10 cellular contexts compared by ENCODE assay signal in the genomic region with DNA sequence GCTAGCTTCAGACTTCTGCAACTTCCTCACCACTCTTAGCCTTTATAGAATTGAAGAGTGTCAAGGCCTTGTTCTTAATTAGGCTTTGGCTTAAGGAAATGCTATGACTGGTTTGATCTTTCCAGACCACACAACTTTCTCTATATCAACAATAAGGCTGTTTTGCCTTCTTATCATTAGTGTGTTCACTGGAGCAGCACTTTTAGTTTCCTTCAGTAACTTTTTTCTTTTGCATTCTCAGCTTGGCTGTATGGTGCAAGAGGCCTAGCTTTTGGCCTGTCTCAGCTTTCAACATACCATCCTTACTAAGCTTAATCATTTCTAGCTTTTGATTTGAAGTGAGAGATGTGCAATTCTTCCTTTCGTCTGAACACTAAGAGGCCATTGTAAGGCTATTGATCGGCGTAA. TPM values are rescaled to one million over a fixed set of nuclear protein-coding genes. Genes with fewer than 3 reads are reported as not detected.
DNase-seq lines count a peak whose midpoint lies in the region; ATAC-seq, FAIRE-seq and TF ChIP-seq lines count a peak whose summit lies in the region.
"Had no signal": no experiment of that assay in that cellular context is flagged by ENCODE, and none has a peak within 500 bp of the region (broad histone marks: within the 10 kb centered on the region; RNA-seq: fewer than 3 reads in every experiment).

No MANE protein-coding gene starts in this region.

- no TSS peak for BruUV-seq in HepG2 (replicated peaks; lab: Mats Ljungman, UMichigan)

- no peak for TF ChIP-seq EP300 in HepG2 (IDR thresholded peaks at IDR 0.05; ENCODE audit: low read depth in 2 of 2, low read length in 2 of 2)
- TF ChIP-seq EP300 in HepG2 (CRISPR knock-in tag; IDR thresholded peaks at IDR 0.05; ENCODE audit: borderline replicate concordance): no peak

- H3K27me3 ChIP-seq in testis (no peaks in the 10 kb centered on the region), HepG2 (ENCODE audit: control insufficient read depth in 1 of 2, insufficient read depth in 2 of 2, low read length in 2 of 2) (no peaks in the 10 kb centered on the region)

- no peak overlapping the region for H3K27ac ChIP-seq in testis
- no peak overlapping the region for H3K27ac ChIP-seq in HepG2 (ENCODE audit: extremely low read length, insufficient read depth, low read length)

- H3K27ac Mint-ChIP-seq in effector memory CD8-positive, alpha-beta T cell: peak overlapping the region; percentile 7 to 84

- ATAC-seq in GM18498 (IDR thresholded peaks at IDR 0.05; ENCODE audit: unreplicated experiment) (peak; percentile 84), GM21381 (IDR thresholded peaks at IDR 0.05; ENCODE audit: unreplicated experiment) (peak; percentile 72), HG03354 (IDR thresholded peaks at IDR 0.05; ENCODE audit: poor library complexity, severe bottlenecking, unreplicated experiment) (peak; percentile 89), HepG2 (no peak)
- peak; percentile 51 for ATAC-seq in effector memory CD8-positive, alpha-beta T cell (replicated peaks)

- 90 to 98% methylated on average over 3 of the region's 3 CpGs for WGBS in testis, 2 donors
- 60% methylated on average over 3 of the region's 3 CpGs for WGBS in HepG2 (ENCODE audit: low lambda C conversion rate)

- no peak overlapping the region for H2AFZ ChIP-seq in HepG2 (ENCODE audit: low read length)

- H3K36me3 ChIP-seq in testis (ENCODE audit: low read depth, missing control alignments): no peaks in the 10 kb centered on the region
- H3K36me3 ChIP-seq in HepG2 (replicated peaks in 1 of 2; ENCODE audit: control insufficient read depth in 1 of 2, insufficient read depth in 2 of 2, low read length in 2 of 2): no peaks in the 10 kb centered on the region

- H3K4me3 ChIP-seq in testis: no peak overlapping the region
- no peak overlapping the region for H3K4me3 ChIP-seq in HepG2 (replicated peaks in 1 of 3; ENCODE audit: insufficient read depth in 1 of 3, low read depth in 2 of 3, low read length in 3 of 3)

- no peaks in the 10 kb centered on the region for H3K79me2 ChIP-seq in HepG2 (ENCODE audit: insufficient read depth, low read length)

- intact Hi-C loops in testis (cut with DNase I; ENCODE audit: low total_unique reads) (no loop called here), HepG2 (cut with micrococcal nuclease; ENCODE audit: unreplicated experiment) (no loop called here)

- H4K20me1 ChIP-seq in HepG2 (ENCODE audit: insufficient read depth, low read length): no peaks in the 10 kb centered on the region

- no peaks in the 10 kb centered on the region for H3K27me3 Mint-ChIP-seq in effector memory CD8-positive, alpha-beta T cell

- H3K9me3 ChIP-seq in testis (no peaks in the 10 kb centered on the region), HepG2 (ENCODE audit: low read length) (no peaks in the 10 kb centered on the region)

- H3K4me3 Mint-ChIP-seq in effector memory CD8-positive, alpha-beta T cell: peak overlapping the region; percentile 29 to 51

- no peak for FAIRE-seq in HepG2 (lab: Jason Lieb, UNC)

- no peak for TF ChIP-seq POLR2A in testis (IDR thresholded peaks at IDR 0.05)
- TF ChIP-seq POLR2A in HepG2 (IDR thresholded peaks at IDR 0.05; ENCODE audit: insufficient read depth in 1 of 2, low read depth in 2 of 2, low read length in 2 of 2): no peak

- TF ChIP-seq CTCF in testis (IDR thresholded peaks at IDR 0.05) (no peak), HepG2 (CRISPR knock-in tag; IDR thresholded peaks at IDR 0.05) (no peak)

- POLR2A ChIA-PET in HepG2 (lab: Yijun Ruan, JAX): no interaction called here

- TF ChIP-seq RAD21 in HepG2 (CRISPR knock-in tag; IDR thresholded peaks at IDR 0.05): no peak

- in situ Hi-C loops in HepG2 (cut with HindIII; ENCODE audit: extremely low pct_ligation_motif_present, low pct_unique_long_range_greater_than_20kb): no loop called here

- H3K9ac ChIP-seq in HepG2 (ENCODE audit: insufficient read depth, low read depth, low read length): no peak overlapping the region

- DNase-seq in effector memory CD8-positive, alpha-beta T cell: no peak
- no peak for DNase-seq in testis
- DNase-seq in mesenteric fat pad (ENCODE audit: low spot score): no peak
- DNase-seq in stimulated activated naive CD4-positive, alpha-beta T cell (lab: John Stamatoyannopoulos, UW): no peak
- no peak for DNase-seq in HepG2 (ENCODE audit: low spot score)
- DNase-seq: activated CD8-positive, alpha-beta memory T cell treated with anti-CD3 and anti-CD28 coated beads for 24 hours; NCI-H2107 had no signal

- no peaks in the 10 kb centered on the region for H3K9me3 Mint-ChIP-seq in effector memory CD8-positive, alpha-beta T cell

- H3K36me3 Mint-ChIP-seq in effector memory CD8-positive, alpha-beta T cell (ENCODE audit: insufficient read depth): peaks cover 12% of the 10 kb centered on the region

- H3K4me2 ChIP-seq in HepG2 (ENCODE audit: low read depth, low read length): no peak overlapping the region

- no peaks in the 10 kb centered on the region for H3K4me1 ChIP-seq in testis
- no peaks in the 10 kb centered on the region for H3K4me1 ChIP-seq in HepG2 (ENCODE audit: insufficient read depth, low read length)

- CTCF ChIA-PET in HepG2 (lab: Yijun Ruan, JAX; ENCODE audit: low intra/inter-chr PET ratio, low total read pairs): no interaction called here

- peaks cover 47 to 75% of the 10 kb centered on the region in 2 donors for H3K4me1 Mint-ChIP-seq in effector memory CD8-positive, alpha-beta T cell (ENCODE audit: low read depth in 2 of 2)

TF ChIP-seq in HepG2, 621 proteins besides CTCF, POLR2A, EP300 and RAD21 (continues in another document):
- TF ChIP-seq, protein P1, sequence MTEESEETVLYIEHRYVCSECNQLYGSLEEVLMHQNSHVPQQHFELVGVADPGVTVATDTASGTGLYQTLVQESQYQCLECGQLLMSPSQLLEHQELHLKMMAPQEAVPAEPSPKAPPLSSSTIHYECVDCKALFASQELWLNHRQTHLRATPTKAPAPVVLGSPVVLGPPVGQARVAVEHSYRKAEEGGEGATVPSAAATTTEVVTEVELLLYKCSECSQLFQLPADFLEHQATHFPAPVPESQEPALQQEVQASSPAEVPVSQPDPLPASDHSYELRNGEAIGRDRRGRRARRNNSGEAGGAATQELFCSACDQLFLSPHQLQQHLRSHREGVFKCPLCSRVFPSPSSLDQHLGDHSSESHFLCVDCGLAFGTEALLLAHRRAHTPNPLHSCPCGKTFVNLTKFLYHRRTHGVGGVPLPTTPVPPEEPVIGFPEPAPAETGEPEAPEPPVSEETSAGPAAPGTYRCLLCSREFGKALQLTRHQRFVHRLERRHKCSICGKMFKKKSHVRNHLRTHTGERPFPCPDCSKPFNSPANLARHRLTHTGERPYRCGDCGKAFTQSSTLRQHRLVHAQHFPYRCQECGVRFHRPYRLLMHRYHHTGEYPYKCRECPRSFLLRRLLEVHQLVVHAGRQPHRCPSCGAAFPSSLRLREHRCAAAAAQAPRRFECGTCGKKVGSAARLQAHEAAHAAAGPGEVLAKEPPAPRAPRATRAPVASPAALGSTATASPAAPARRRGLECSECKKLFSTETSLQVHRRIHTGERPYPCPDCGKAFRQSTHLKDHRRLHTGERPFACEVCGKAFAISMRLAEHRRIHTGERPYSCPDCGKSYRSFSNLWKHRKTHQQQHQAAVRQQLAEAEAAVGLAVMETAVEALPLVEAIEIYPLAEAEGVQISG (CRISPR knock-in tag; IDR thresholded peaks at IDR 0.05): no peak
- no peak for TF ChIP-seq NFYB (CRISPR knock-in tag; IDR thresholded peaks at IDR 0.05)
- no peak for TF ChIP-seq RFX3 (CRISPR knock-in tag; IDR thresholded peaks at IDR 0.05)
- no peak for TF ChIP-seq MED13 (CRISPR knock-in tag; IDR thresholded peaks at IDR 0.05)
- no peak for TF ChIP-seq PRPF4 (IDR thresholded peaks at IDR 0.05; ENCODE audit: low read depth, low read length, poor library complexity, severe bottlenecking)
- TF ChIP-seq NFKBIZ (CRISPR knock-in tag; IDR thresholded peaks at IDR 0.05): no peak
- no peak for TF ChIP-seq HOXA5 (CRISPR knock-in tag; IDR thresholded peaks at IDR 0.05)
- TF ChIP-seq ZNF841 (CRISPR knock-in tag; IDR thresholded peaks at IDR 0.05; ENCODE audit: borderline replicate concordance): no peak
- TF ChIP-seq ZNF563 (CRISPR knock-in tag; IDR thresholded peaks at IDR 0.05): no peak
- no peak for TF ChIP-seq DNMT3B (CRISPR knock-in tag; conservative IDR thresholded peaks at IDR 0.05)
- no peak for TF ChIP-seq ZKSCAN1 (IDR thresholded peaks at IDR 0.05; ENCODE audit: low read length)
- no peak for TF ChIP-seq ZNF605 (CRISPR knock-in tag; IDR thresholded peaks at IDR 0.05)
- TF ChIP-seq CHD4 (IDR thresholded peaks at IDR 0.05; ENCODE audit: borderline replicate concordance, low read length): no peak
- no peak for TF ChIP-seq ZEB1 (IDR thresholded peaks at IDR 0.05; ENCODE audit: insufficient replicate concordance, low read depth)
- no peak for TF ChIP-seq RFX5 (IDR thresholded peaks at IDR 0.05; ENCODE audit: low read depth, low read length)

RNA-seq across cellular contexts. Expression of gene PRKACB, which starts 8.6 kb away (rescaled TPM):
- 10 to 100 TPM; 21.1 to 26.7 TPM for total RNA-seq in testis
- 10.4 TPM for polyA plus RNA-seq in testis (ENCODE audit: insufficient read depth, low read depth, low replicate concordance)
- total RNA-seq in mesenteric fat pad: 38.1 TPM
- 5.8 and 7.7 TPM in 2 replicates for total RNA-seq in HepG2 (2016; rRNA removed; fragmentation: Illumina TruSeq; extraction: Trizol)
- total RNA-seq in HepG2 (2016; cell fraction: cytosol; rRNA removed; fragmentation: Illumina TruSeq; extraction: Trizol; ENCODE audit: low read depth): 4.1 and 5.3 TPM in 2 replicates
- 5.6 and 8.1 TPM in 2 replicates for total RNA-seq in HepG2 (2016; cell fraction: insoluble cytoplasmic fraction; rRNA removed; fragmentation: Illumina TruSeq; extraction: Trizol)
- total RNA-seq in HepG2 (2016; cell fraction: membrane; rRNA removed; fragmentation: Illumina TruSeq; extraction: Trizol): 2.9 and 3.1 TPM in 2 replicates
- total RNA-seq in HepG2 (2016; cell fraction: nucleus; rRNA removed; fragmentation: Illumina TruSeq; extraction: Trizol): 4.9 and 5.9 TPM in 2 replicates
- 2.7 and 3.5 TPM in 2 replicates for polyA plus RNA-seq in HepG2 (2011; rRNA removed)
- 1.3 and 2.6 TPM in 2 replicates for polyA plus RNA-seq in HepG2 (2011; cell fraction: cytosol; rRNA removed)
- polyA plus RNA-seq in HepG2 (2011; cell fraction: nucleus; rRNA removed): 1.1 and 1.3 TPM in 2 replicates
- polyA plus RNA-seq in HepG2 (2012): 2.3 and 2.9 TPM in 2 replicates
- 0.46 and 0.49 TPM in 2 replicates for polyA plus RNA-seq in HepG2 (2016; cell fraction: cytosol; fragmentation: Illumina TruSeq; extraction: Trizol; ENCODE audit: low read depth)
- polyA plus RNA-seq in HepG2 (2016; cell fraction: insoluble cytoplasmic fraction; fragmentation: Illumina TruSeq; extraction: Trizol; ENCODE audit: low read depth): 10.9 and 11.0 TPM in 2 replicates
- polyA plus RNA-seq in HepG2 (2016; cell fraction: membrane; fragmentation: Illumina TruSeq; extraction: Trizol; ENCODE audit: low read depth): 2.1 TPM in 2 replicates
- 4.8 and 5.4 TPM in 2 replicates for polyA plus RNA-seq in HepG2 (2016; cell fraction: nucleus; fragmentation: Illumina TruSeq; extraction: Trizol; ENCODE audit: insufficient read depth, low read depth)
- 5.0 and 14.6 TPM in 2 replicates for polyA minus RNA-seq in HepG2 (2011; rRNA and poly(A)+ RNA removed; ENCODE audit: low replicate concordance)
- 4.6 and 5.5 TPM in 2 replicates for polyA minus RNA-seq in HepG2 (2011; cell fraction: cytosol; rRNA and poly(A)+ RNA removed)
- 10.2 TPM in 2 replicates for polyA minus RNA-seq in HepG2 (2011; cell fraction: nucleus; rRNA and poly(A)+ RNA removed)
